ENCODE assay signal across 15 cellular contexts in the genomic region with DNA sequence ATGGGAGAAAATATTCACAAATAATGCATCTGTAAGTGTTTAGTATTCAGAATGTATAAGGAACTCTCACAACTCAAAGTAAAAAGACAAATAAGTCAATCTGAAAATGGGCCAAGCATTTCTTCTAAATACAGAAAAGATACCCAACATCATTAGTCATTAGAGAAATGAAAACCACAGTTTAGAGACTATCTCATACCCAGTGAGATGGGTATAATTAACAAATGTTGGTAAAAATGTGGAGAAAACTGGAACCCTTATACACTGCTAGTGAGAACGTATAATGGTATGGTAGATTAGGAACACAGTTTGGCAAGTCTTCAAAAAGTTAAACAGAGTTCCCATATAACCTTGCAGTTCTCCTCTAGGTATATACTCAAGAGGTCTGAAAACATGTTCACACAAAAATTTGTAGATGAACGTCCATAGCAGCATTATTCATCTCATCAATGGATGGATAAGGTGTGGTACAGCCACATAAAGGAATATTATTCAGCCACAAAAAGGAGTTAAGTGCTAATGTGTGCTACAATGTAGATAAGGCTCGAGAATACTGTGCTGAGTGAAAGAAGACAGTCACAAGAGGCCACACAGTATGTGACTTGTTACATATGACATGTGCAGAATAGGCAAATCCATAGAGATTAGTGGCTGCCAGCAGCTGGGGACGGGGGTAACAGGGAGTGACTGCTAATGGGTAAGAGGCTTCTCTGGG.
"Had no signal": no experiment of that assay in that cellular context is flagged by ENCODE, and none has a peak within 500 bp of the region (broad histone marks: within the 10 kb centered on the region; RNA-seq: fewer than 3 reads in every experiment).

No MANE protein-coding gene starts in this region.

- FAIRE-seq: frontal cortex had no signal

- DNase-seq: activated CD4-positive, alpha-beta T cell treated with anti-CD3 and anti-CD28 coated beads for 1 hour; activated gamma-delta T cell; heart right ventricle; left cardiac atrium; lower lobe of right lung; midbrain; sigmoid colon; SK-N-SH; spleen; stimulated activated CD4-positive, alpha-beta T cell treated with anti-CD3 and anti-CD28 coated beads, Interleukin-1b, Interleukin-23, amount 100 ng/mL, for 48 hours; T-cell; T1000; tibial artery; uterus had no signal

- ATAC-seq: heart right ventricle, left cardiac atrium, lower lobe of right lung, T-cell had no signal

- H3K27me3 Mint-ChIP-seq: T-cell had no signal

- H3K4me3 Mint-ChIP-seq: T-cell had no signal

- H3K9me3 Mint-ChIP-seq: T-cell had no signal
